In the genomic region with DNA sequence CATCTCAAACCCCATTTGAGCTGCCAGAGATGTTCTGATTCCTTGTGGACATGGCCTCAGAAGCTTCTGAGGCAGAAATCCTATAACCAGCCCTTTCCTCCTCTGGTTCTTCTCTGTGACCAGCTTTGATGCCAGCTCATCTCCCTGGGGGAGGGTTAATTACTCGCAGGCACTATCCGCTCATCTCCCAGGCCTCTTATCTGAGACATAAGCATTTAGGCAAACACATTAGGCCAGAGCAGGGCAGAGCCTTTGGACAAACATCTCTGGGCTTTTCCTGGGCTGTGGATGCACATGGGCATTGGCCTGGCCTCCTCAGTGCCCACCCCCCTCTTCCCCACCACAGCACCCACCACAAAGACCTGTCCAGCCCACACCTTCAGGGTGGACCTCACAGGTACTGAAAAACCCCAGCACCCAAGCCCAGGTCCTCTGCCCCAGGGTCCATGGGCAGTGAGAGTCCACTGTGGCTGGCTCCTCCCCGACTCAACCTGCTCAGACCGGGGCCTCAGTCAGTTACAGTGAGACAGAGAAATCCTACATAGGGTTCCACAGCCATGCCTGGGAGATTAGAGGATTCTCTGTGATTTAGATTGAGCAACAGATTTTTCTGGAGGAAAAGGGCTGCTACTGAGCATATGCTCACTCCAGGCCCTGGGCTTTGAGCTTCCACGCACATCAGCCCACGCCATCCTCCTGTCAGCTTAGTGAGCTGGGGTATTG, we compare ENCODE assay signal across 21 cellular contexts. TPM values are rescaled to one million over a fixed set of nuclear protein-coding genes. Genes with fewer than 3 reads are reported as not detected.
A peak's percentile ranks its signal among the peaks of the same experiment; 100 is the strongest.
DNase-seq lines count a peak whose midpoint lies in the region; ATAC-seq and TF ChIP-seq lines count a peak whose summit lies in the region.
"Had no signal": no experiment of that assay in that cellular context is flagged by ENCODE, and none has a peak within 500 bp of the region (broad histone marks: within the 10 kb centered on the region; RNA-seq: fewer than 3 reads in every experiment).

No MANE protein-coding gene starts in this region.

- H3K27ac ChIP-seq in mesodermal cell (ENCODE audit: low read depth, low read length, severe bottlenecking), result peak overlapping the region; percentile 16
- H3K27ac ChIP-seq: BLaER1 treated with 17β-estradiol and CSF1 and Interleukin-3, amounts not matched to agents 10 nM and 100 nM; neural progenitor cell; upper lobe of right lung had no signal

- 93% methylated on average over 5 of the region's 6 CpGs for WGBS in mesodermal cell (ENCODE audit: insufficient coverage in 2 of 2), 2 experiments

- DNase-seq in NCI-H1417 (lab: John Stamatoyannopoulos, UW) (peak in 2 of 3 experiments; percentile 35 to 84), NCI-H1417 treated with DMSO at 0.1 percent for 48 hours (lab: John Stamatoyannopoulos, UW) (no peak), NCI-H2029 (lab: John Stamatoyannopoulos, UW) (peak; percentile 68), NCI-H446 (lab: John Stamatoyannopoulos, UW) (no peak)
- DNase-seq in central memory CD4-positive, alpha-beta T cell, result no peak
- DNase-seq in activated CD8-positive, alpha-beta memory T cell treated with anti-CD3 and anti-CD28 coated beads, Interleukin-2, amount 50 U/mL, for 48 hours, result no peak
- DNase-seq: activated B cell treated with CpG ODN at 0.5 μM for 24 hours; activated CD8-positive, alpha-beta T cell treated with anti-CD3 and anti-CD28 coated beads for 36 hours; activated T-cell treated with anti-CD3 and anti-CD28 coated beads, Interleukin-2, amount 50 U/mL, for 48 hours; DMS79 treated with DMSO at 0.1 percent for 48 hours; effector memory CD8-positive, alpha-beta T cell; head of caudate nucleus; mucosa of descending colon; NCI-H226; T-helper 17 cell; upper lobe of right lung had no signal

- no peak overlapping the region for H3K4me3 ChIP-seq in mesodermal cell (ENCODE audit: extremely low read depth, insufficient read depth, low read length, poor library complexity, severe bottlenecking)
- H3K4me3 ChIP-seq: BLaER1 treated with 17β-estradiol and CSF1 and Interleukin-3, amounts not matched to agents 10 nM and 100 nM; mucosa of descending colon; neural progenitor cell; upper lobe of right lung had no signal

- H3K36me3 ChIP-seq in mesodermal cell (ENCODE audit: control insufficient read depth, insufficient read depth, low read length), result no peaks in the 10 kb centered on the region
- H3K36me3 ChIP-seq: BLaER1 treated with 17β-estradiol and CSF1 and Interleukin-3, amounts not matched to agents 10 nM and 100 nM; neural progenitor cell; upper lobe of right lung had no signal

- ATAC-seq in SK-N-SH treated with all-trans-retinoic acid at 6 μM for 48 hours, result peak; percentile 35; the same call in 1 of the 3 replicates
- ATAC-seq: activated CD8-positive, alpha-beta T cell treated with anti-CD3 and anti-CD28 coated beads for 36 hours; effector memory CD8-positive, alpha-beta T cell; mucosa of descending colon; T-helper 17 cell; upper lobe of right lung had no signal

- H3K4me1 ChIP-seq in mesodermal cell (ENCODE audit: control insufficient read depth, insufficient read depth, low read length, poor library complexity, severe bottlenecking), result peaks cover 21% of the 10 kb centered on the region
- H3K4me1 ChIP-seq: upper lobe of right lung had no signal

- no peaks in the 10 kb centered on the region for H3K9me3 ChIP-seq in mesodermal cell (ENCODE audit: control insufficient read depth, low read length)
- H3K9me3 ChIP-seq: BLaER1 treated with 17β-estradiol and CSF1 and Interleukin-3, amounts not matched to agents 10 nM and 100 nM; mucosa of descending colon; upper lobe of right lung had no signal

TF ChIP-seq in SK-N-SH treated with all-trans-retinoic acid at 6 μM for 48 hours, 23 proteins besides CTCF, POLR2A, EP300 and RAD21:
- TF ChIP-seq BACH2 (CRISPR knock-in tag; IDR thresholded peaks at IDR 0.05; ENCODE audit: borderline replicate concordance) (no peak), PPARA (CRISPR knock-in tag; IDR thresholded peaks at IDR 0.05; ENCODE audit: borderline replicate concordance) (no peak), ZFP3 (CRISPR knock-in tag; IDR thresholded peaks at IDR 0.05) (no peak), TSHZ2 (CRISPR knock-in tag; IDR thresholded peaks at IDR 0.05) (no peak), TCF4 (CRISPR knock-in tag; IDR thresholded peaks at IDR 0.05; ENCODE audit: borderline replicate concordance) (peak; percentile 42; the same call in 1 of the 2 replicates), OSR1 (CRISPR knock-in tag; IDR thresholded peaks at IDR 0.05) (no peak), TOX (CRISPR knock-in tag; IDR thresholded peaks at IDR 0.05; ENCODE audit: borderline replicate concordance) (no peak), ISL1 (CRISPR knock-in tag; IDR thresholded peaks at IDR 0.05) (0 out of 2 replicates have a peak, but pooled peaks have one; percentile 21)

RNA-seq across cellular contexts. Expression of gene IGSF21, which starts 26.9 kb away (rescaled TPM):
- polyA plus RNA-seq in mesodermal cell (2013, experiment 1 of 2), result 0.96 TPM
- not detected for polyA plus RNA-seq in mesodermal cell (2013, experiment 2 of 2)
- polyA plus RNA-seq: fibroblast of lung had no signal

Comparison
In these comparisons a context has a peak if more than half of its experiments do, and no peak if none do; other contexts are left out.
1. DNase-seq: peak in NCI-H1417 (2 of 3) and NCI-H2029 (single experiment); none in NCI-H1417 treated with DMSO at 0.1 percent for 48 hours (single experiment), central memory CD4-positive, alpha-beta T cell (single experiment), NCI-H446 (0 of 2) and activated CD8-positive, alpha-beta memory T cell treated with anti-CD3 and anti-CD28 coated beads, Interleukin-2, amount 50 U/mL, for 48 hours (single experiment).